In the genomic region with DNA sequence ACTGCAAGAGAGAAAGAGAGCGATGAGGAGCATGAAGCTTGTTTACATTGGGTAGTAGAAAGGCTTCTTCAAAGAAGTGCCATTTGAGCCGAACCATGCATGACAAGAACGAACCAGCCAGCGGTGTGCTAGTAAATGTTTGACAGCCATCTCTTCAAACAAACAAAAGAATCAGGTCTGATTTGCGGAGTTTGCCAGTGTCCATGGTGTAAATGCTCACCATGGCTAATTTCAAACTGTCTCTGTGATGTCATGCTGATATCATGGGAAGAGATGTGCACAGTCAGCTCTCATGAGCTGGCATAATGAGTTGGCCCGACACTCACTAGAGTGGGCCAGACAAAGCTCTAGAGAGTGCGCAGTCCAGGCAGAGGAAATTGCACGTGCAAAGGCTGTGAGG, we compare ENCODE assay signal across 15 cellular contexts.
DNase-seq lines count a peak whose midpoint lies in the region; ATAC-seq and TF ChIP-seq lines count a peak whose summit lies in the region.
"Had no signal": no experiment of that assay in that cellular context is flagged by ENCODE, and none has a peak within 500 bp of the region (broad histone marks: within the 10 kb centered on the region; RNA-seq: fewer than 3 reads in every experiment).

No MANE protein-coding gene starts in this region.

- ATAC-seq in left lung (peak; percentile 23), aorta (ENCODE audit: low FRiP score) (no peak), GM18861 (IDR thresholded peaks at IDR 0.05; ENCODE audit: unreplicated experiment) (no peak)
- ATAC-seq: CD8-positive, alpha-beta T cell; SK-N-SH treated with all-trans-retinoic acid at 6 μM for 48 hours had no signal

- DNase-seq in DMS79 treated with DMSO at 0.1 percent for 48 hours (lab: John Stamatoyannopoulos, UW) (peak; percentile 81), NCI-H2029 (lab: John Stamatoyannopoulos, UW) (peak; percentile 51), left lung (no peak), SK-N-DZ (ENCODE audit: low spot score) (no peak), aorta (no peak), endodermal cell (no peak)
- DNase-seq: CD8-positive, alpha-beta T cell; HCEC 1CT; IMR-90; NCI-H146; NCI-H2227 treated with DMSO at 0.1 percent for 48 hours; NCI-H774 had no signal

- H3K27me3 ChIP-seq in left lung: no peaks in the 10 kb centered on the region
- H3K27me3 ChIP-seq in aorta (ENCODE audit: control insufficient read depth in 1 of 2, insufficient read depth in 2 of 2, low read length in 1 of 2): no peaks in the 10 kb centered on the region
- no peaks in the 10 kb centered on the region for H3K27me3 ChIP-seq in endodermal cell (ENCODE audit: control insufficient read depth, insufficient read depth, low read length, poor library complexity, severe bottlenecking)

- TF ChIP-seq CTCF in VCaP (conservative IDR thresholded peaks at IDR 0.05): no peak
- no peak for TF ChIP-seq CTCF in left lung (IDR thresholded peaks at IDR 0.05)
- TF ChIP-seq CTCF in endodermal cell (conservative IDR thresholded peaks at IDR 0.05): no peak

- H3K27ac ChIP-seq in VCaP (peak overlapping the region; percentile 58), left lung (no peak overlapping the region), aorta (ENCODE audit: low read depth in 1 of 2, low read length in 2 of 2) (no peak overlapping the region), endodermal cell (ENCODE audit: low read depth, low read length) (no peak overlapping the region)

- H3K36me3 ChIP-seq in left lung: no peaks in the 10 kb centered on the region
- no peaks in the 10 kb centered on the region for H3K36me3 ChIP-seq in aorta (ENCODE audit: control insufficient read depth in 1 of 2, insufficient read depth in 2 of 2, low read length in 1 of 2)
- H3K36me3 ChIP-seq in endodermal cell (ENCODE audit: control insufficient read depth, insufficient read depth, low read length): no peaks in the 10 kb centered on the region

- no peak overlapping the region for H3K4me3 ChIP-seq in left lung
- H3K4me3 ChIP-seq in aorta (ENCODE audit: low read length in 2 of 2): no peak overlapping the region
- H3K4me3 ChIP-seq in endodermal cell (ENCODE audit: low read length): no peak overlapping the region

- H3K27ac Mint-ChIP-seq in endodermal cell: no peak overlapping the region
- H3K27ac Mint-ChIP-seq: CD8-positive, alpha-beta T cell had no signal

- no peak overlapping the region for H3K9ac ChIP-seq in endodermal cell (ENCODE audit: extremely low read depth, low read length, poor library complexity, severe bottlenecking)

- peaks cover 30% of the 10 kb centered on the region for H3K4me1 Mint-ChIP-seq in endodermal cell

- peaks cover 3% of the 10 kb centered on the region for H3K9me3 Mint-ChIP-seq in endodermal cell
- H3K9me3 Mint-ChIP-seq: CD8-positive, alpha-beta T cell had no signal

- H3K27me3 Mint-ChIP-seq in endodermal cell (ENCODE audit: insufficient read depth): no peaks in the 10 kb centered on the region

- H3K9me3 ChIP-seq in left lung: no peaks in the 10 kb centered on the region
- peaks cover 2% of the 10 kb centered on the region for H3K9me3 ChIP-seq in aorta (ENCODE audit: control insufficient read depth, low read length)
- H3K9me3 ChIP-seq in endodermal cell (ENCODE audit: control insufficient read depth, low read length): no peaks in the 10 kb centered on the region

- no peaks in the 10 kb centered on the region for H3K4me1 ChIP-seq in left lung
- no peaks in the 10 kb centered on the region for H3K4me1 ChIP-seq in aorta (ENCODE audit: control insufficient read depth in 1 of 2, insufficient read depth in 2 of 2, low read length in 2 of 2)
- peaks cover 11% of the 10 kb centered on the region for H3K4me1 ChIP-seq in endodermal cell (ENCODE audit: control insufficient read depth, insufficient read depth, low read length)

- H3K36me3 Mint-ChIP-seq in endodermal cell (ENCODE audit: low read depth): no peaks in the 10 kb centered on the region
- H3K36me3 Mint-ChIP-seq: CD8-positive, alpha-beta T cell had no signal

- 74 to 80% methylated on average over 8 of the region's 8 CpGs for WGBS in aorta, 2 donors
- 93 to 94% methylated on average over 6 to 8 of the region's 8 CpGs for WGBS in endodermal cell (ENCODE audit: insufficient coverage in 1 of 2, insufficient read length in 1 of 2), 2 experiments

- intact Hi-C loops in left lung (cut with DNase I) (no loop called here), aorta (cut with DNase I) (no loop called here)

- H3K4me3 Mint-ChIP-seq in endodermal cell: no peak overlapping the region
- H3K4me3 Mint-ChIP-seq: CD8-positive, alpha-beta T cell had no signal

Comparison
In these comparisons a context has a peak if more than half of its experiments do, and no peak if none do; other contexts are left out.
1. DNase-seq: peak in DMS79 treated with DMSO at 0.1 percent for 48 hours (single experiment) and NCI-H2029 (single experiment); none in left lung (0 of 2), SK-N-DZ (single experiment), aorta (0 of 2) and endodermal cell (single experiment).